ENCODE assay signal across 1 cellular context in the genomic region with DNA sequence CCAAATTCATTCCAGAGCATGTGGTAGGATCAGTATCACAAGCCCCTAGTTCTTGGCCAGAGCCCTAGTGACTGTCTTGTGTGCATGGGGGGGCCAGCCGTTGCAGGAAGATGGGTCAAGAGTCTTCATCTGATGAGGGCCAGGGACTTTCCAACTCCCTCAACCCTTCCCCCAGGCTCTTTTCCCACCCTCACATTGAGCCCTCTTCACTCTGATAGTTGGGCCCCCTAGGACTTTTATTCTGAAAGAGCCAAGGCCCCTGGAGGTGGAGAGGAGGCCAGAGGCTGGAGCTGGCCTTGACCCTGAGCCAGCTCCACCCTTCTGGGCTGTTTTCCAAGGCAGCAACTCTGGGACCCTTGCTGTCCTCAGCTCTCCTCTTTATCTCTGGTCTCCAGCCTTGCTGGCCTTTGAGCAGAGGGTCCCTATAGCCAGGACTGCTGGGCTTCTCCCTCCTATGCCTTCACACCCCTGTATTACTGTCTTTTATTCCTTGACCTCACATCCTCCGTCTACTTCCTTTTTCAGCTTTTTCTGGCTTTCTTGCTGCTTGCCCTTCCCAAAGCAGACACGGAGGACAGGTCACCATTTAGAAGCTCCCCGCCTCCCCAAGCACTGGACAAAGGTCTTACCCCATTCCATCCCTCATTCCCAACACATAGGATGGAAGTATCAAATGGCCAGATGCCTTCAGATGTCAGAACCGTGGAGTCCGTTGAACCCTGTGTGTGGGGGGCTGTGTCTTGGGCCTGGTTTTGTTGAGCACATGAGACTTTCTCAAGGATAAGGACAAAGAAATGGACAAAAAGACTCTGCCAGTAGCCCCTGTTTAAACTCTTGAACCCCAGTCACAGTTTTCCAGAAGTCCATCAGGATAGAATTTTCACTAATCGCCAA.
TF ChIP-seq lines count a peak whose summit lies in the region.

No MANE protein-coding gene starts in this region.

TF ChIP-seq in K562, 482 proteins besides CTCF, POLR2A, EP300 and RAD21 (continues in another document):
- TF ChIP-seq EP400 (IDR thresholded peaks at IDR 0.05) (peak; percentile 33; the same call in 1 of the 2 replicates), CREM (IDR thresholded peaks at IDR 0.05; ENCODE audit: low read depth) (0 out of 2 replicates have a peak, but pooled peaks have one; percentile 20), TAF7 (tag; IDR thresholded peaks at IDR 0.05) (no peak), EHMT2 (IDR thresholded peaks at IDR 0.05) (no peak), JUND (IDR thresholded peaks at IDR 0.05; ENCODE audit: borderline replicate concordance, low read depth, low read length) (peak; percentile 42; the same call in 1 of the 2 replicates), JUND (tag; IDR thresholded peaks at IDR 0.05; ENCODE audit: borderline replicate concordance, low read depth, low read length) (no peak; the same call in 2 of the 3 replicates), NELFE (IDR thresholded peaks at IDR 0.05; ENCODE audit: insufficient read depth, insufficient read length) (no peak), TOE1 (IDR thresholded peaks at IDR 0.05; ENCODE audit: borderline replicate concordance) (peak; percentile 54; the same call in 1 of the 2 replicates), TOE1 (CRISPR knock-in tag; IDR thresholded peaks at IDR 0.05; ENCODE audit: borderline replicate concordance, low read depth) (no peak), FOS (IDR thresholded peaks at IDR 0.05; ENCODE audit: extremely low read depth, insufficient read length) (no peak), MAZ (CRISPR knock-in tag; conservative IDR thresholded peaks at IDR 0.05 in 1 of 2, IDR thresholded peaks at IDR 0.05 in 1 of 2) (0 out of 4 replicates have a peak, but pooled peaks of 1 of the 2 experiments have one; percentile 30), HLTF (IDR thresholded peaks at IDR 0.05) (0 out of 2 replicates have a peak, but pooled peaks have one; percentile 11), PML (IDR thresholded peaks at IDR 0.05; ENCODE audit: low read length) (0 out of 2 replicates have a peak, but pooled peaks have one; percentile 44), FOXP1 (CRISPR knock-in tag; IDR thresholded peaks at IDR 0.05) (no peak), ZNF584 (CRISPR knock-in tag; IDR thresholded peaks at IDR 0.05; ENCODE audit: low read depth) (no peak), GABPB1 (CRISPR knock-in tag; IDR thresholded peaks at IDR 0.05) (no peak), SMARCC2 (IDR thresholded peaks at IDR 0.05; ENCODE audit: low read depth) (peak; percentile 62; the same call in 1 of the 2 replicates), LEF1 (IDR thresholded peaks at IDR 0.05) (no peak; the same call in 1 of the 2 replicates), TARDBP (IDR thresholded peaks at IDR 0.05) (no peak), TAF9B (IDR thresholded peaks at IDR 0.05; ENCODE audit: partially characterized antibody) (no peak), ZNF668 (CRISPR knock-in tag; IDR thresholded peaks at IDR 0.05) (no peak), CBFA2T2 (conservative IDR thresholded peaks at IDR 0.05) (peak; percentile 73), CCNT2 (IDR thresholded peaks at IDR 0.05; ENCODE audit: borderline replicate concordance, extremely low read depth, insufficient read length, low read depth, low read length) (peak; percentile 75), ZNF57 (CRISPR knock-in tag; IDR thresholded peaks at IDR 0.05) (no peak), SRSF3 (IDR thresholded peaks at IDR 0.05; ENCODE audit: insufficient read depth, low read length) (no peak), HMG20A (CRISPR knock-in tag; conservative IDR thresholded peaks at IDR 0.05) (no peak), POLR3A (IDR thresholded peaks at IDR 0.05; ENCODE audit: borderline replicate concordance, extremely low read depth, insufficient read depth, insufficient read length) (no peak), RBFOX2 (IDR thresholded peaks at IDR 0.05; ENCODE audit: low read depth, low read length) (no peak)
- TF ChIP-seq, protein P1, sequence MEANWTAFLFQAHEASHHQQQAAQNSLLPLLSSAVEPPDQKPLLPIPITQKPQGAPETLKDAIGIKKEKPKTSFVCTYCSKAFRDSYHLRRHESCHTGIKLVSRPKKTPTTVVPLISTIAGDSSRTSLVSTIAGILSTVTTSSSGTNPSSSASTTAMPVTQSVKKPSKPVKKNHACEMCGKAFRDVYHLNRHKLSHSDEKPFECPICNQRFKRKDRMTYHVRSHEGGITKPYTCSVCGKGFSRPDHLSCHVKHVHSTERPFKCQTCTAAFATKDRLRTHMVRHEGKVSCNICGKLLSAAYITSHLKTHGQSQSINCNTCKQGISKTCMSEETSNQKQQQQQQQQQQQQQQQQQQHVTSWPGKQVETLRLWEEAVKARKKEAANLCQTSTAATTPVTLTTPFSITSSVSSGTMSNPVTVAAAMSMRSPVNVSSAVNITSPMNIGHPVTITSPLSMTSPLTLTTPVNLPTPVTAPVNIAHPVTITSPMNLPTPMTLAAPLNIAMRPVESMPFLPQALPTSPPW (CRISPR knock-in tag; IDR thresholded peaks at IDR 0.05): peak; percentile 39; the same call in 1 of the 2 replicates
- TF ChIP-seq, protein P2, sequence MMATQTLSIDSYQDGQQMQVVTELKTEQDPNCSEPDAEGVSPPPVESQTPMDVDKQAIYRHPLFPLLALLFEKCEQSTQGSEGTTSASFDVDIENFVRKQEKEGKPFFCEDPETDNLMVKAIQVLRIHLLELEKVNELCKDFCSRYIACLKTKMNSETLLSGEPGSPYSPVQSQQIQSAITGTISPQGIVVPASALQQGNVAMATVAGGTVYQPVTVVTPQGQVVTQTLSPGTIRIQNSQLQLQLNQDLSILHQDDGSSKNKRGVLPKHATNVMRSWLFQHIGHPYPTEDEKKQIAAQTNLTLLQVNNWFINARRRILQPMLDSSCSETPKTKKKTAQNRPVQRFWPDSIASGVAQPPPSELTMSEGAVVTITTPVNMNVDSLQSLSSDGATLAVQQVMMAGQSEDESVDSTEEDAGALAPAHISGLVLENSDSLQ (IDR thresholded peaks at IDR 0.05): no peak
- TF ChIP-seq, protein P3, sequence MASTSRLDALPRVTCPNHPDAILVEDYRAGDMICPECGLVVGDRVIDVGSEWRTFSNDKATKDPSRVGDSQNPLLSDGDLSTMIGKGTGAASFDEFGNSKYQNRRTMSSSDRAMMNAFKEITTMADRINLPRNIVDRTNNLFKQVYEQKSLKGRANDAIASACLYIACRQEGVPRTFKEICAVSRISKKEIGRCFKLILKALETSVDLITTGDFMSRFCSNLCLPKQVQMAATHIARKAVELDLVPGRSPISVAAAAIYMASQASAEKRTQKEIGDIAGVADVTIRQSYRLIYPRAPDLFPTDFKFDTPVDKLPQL (IDR thresholded peaks at IDR 0.05; ENCODE audit: extremely low read depth, insufficient read length): no peak
- TF ChIP-seq, protein P4, sequence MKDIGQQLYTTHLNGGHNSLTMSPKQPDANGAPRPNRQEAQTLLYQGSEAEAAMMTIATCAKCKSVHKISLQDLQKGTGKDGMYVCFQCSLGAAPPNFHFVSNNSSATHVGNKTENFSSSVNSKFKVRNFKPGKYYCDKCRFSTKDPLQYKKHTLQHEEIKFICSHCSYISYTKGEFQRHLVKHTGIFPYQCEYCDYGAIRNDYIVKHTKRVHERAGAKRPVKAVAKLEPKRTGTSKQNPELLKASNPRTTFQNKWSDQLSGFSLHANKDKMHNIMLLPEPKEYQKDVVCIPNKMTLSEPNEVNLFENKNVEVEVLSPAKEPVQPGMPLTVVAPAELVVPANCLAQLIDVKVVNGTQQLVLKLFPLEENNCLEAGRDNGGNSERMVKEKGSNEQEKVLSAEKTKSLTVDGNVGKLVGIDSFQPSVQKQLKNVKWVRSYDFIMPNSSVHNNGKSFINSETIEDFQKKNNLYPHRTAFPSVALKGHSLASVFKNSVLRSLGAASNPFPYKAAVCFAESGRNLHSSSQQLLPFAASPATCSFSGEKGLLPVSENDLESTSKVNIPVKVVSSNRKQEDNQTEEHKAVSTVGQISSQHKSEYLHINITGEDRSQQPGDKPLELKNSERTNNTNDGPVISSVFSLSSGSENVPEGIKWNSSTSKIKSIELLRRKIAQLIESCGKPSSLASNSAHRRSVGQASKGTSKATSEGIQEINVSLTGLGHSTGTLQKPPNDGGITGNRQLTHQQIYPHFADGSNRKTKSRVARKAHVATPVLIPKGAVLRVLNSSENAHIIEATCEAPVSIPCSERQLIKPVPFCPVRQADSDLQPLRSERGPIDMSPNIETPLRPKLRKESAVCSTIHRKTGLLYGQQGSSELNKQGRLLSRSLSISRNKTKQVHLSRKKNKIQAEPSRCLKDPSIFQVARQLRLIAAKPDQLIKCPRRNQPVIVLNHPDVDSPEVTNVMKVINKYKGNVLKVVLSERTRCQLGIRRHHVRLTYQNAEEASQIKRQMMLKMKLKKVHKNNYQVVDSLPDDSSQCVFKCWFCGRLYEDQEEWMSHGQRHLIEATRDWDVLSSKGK (CRISPR knock-in tag; IDR thresholded peaks at IDR 0.05): no peak
- TF ChIP-seq, protein P5, sequence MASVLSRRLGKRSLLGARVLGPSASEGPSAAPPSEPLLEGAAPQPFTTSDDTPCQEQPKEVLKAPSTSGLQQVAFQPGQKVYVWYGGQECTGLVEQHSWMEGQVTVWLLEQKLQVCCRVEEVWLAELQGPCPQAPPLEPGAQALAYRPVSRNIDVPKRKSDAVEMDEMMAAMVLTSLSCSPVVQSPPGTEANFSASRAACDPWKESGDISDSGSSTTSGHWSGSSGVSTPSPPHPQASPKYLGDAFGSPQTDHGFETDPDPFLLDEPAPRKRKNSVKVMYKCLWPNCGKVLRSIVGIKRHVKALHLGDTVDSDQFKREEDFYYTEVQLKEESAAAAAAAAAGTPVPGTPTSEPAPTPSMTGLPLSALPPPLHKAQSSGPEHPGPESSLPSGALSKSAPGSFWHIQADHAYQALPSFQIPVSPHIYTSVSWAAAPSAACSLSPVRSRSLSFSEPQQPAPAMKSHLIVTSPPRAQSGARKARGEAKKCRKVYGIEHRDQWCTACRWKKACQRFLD (CRISPR knock-in tag; IDR thresholded peaks at IDR 0.05): peak; percentile 46; the same call in 1 of the 2 replicates
- TF ChIP-seq, protein P6, sequence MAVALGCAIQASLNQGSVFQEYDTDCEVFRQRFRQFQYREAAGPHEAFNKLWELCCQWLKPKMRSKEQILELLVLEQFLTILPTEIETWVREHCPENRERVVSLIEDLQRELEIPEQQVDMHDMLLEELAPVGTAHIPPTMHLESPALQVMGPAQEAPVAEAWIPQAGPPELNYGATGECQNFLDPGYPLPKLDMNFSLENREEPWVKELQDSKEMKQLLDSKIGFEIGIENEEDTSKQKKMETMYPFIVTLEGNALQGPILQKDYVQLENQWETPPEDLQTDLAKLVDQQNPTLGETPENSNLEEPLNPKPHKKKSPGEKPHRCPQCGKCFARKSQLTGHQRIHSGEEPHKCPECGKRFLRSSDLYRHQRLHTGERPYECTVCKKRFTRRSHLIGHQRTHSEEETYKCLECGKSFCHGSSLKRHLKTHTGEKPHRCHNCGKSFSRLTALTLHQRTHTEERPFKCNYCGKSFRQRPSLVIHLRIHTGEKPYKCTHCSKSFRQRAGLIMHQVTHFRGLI (CRISPR knock-in tag; IDR thresholded peaks at IDR 0.05): no peak
- TF ChIP-seq, protein P7, sequence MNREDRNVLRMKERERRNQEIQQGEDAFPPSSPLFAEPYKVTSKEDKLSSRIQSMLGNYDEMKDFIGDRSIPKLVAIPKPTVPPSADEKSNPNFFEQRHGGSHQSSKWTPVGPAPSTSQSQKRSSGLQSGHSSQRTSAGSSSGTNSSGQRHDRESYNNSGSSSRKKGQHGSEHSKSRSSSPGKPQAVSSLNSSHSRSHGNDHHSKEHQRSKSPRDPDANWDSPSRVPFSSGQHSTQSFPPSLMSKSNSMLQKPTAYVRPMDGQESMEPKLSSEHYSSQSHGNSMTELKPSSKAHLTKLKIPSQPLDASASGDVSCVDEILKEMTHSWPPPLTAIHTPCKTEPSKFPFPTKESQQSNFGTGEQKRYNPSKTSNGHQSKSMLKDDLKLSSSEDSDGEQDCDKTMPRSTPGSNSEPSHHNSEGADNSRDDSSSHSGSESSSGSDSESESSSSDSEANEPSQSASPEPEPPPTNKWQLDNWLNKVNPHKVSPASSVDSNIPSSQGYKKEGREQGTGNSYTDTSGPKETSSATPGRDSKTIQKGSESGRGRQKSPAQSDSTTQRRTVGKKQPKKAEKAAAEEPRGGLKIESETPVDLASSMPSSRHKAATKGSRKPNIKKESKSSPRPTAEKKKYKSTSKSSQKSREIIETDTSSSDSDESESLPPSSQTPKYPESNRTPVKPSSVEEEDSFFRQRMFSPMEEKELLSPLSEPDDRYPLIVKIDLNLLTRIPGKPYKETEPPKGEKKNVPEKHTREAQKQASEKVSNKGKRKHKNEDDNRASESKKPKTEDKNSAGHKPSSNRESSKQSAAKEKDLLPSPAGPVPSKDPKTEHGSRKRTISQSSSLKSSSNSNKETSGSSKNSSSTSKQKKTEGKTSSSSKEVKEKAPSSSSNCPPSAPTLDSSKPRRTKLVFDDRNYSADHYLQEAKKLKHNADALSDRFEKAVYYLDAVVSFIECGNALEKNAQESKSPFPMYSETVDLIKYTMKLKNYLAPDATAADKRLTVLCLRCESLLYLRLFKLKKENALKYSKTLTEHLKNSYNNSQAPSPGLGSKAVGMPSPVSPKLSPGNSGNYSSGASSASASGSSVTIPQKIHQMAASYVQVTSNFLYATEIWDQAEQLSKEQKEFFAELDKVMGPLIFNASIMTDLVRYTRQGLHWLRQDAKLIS (CRISPR knock-in tag; IDR thresholded peaks at IDR 0.05): no peak
- TF ChIP-seq, protein P8, sequence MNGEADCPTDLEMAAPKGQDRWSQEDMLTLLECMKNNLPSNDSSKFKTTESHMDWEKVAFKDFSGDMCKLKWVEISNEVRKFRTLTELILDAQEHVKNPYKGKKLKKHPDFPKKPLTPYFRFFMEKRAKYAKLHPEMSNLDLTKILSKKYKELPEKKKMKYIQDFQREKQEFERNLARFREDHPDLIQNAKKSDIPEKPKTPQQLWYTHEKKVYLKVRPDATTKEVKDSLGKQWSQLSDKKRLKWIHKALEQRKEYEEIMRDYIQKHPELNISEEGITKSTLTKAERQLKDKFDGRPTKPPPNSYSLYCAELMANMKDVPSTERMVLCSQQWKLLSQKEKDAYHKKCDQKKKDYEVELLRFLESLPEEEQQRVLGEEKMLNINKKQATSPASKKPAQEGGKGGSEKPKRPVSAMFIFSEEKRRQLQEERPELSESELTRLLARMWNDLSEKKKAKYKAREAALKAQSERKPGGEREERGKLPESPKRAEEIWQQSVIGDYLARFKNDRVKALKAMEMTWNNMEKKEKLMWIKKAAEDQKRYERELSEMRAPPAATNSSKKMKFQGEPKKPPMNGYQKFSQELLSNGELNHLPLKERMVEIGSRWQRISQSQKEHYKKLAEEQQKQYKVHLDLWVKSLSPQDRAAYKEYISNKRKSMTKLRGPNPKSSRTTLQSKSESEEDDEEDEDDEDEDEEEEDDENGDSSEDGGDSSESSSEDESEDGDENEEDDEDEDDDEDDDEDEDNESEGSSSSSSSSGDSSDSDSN (IDR thresholded peaks at IDR 0.05; ENCODE audit: borderline replicate concordance in 1 of 2, low read depth in 2 of 2, low read length in 2 of 2): peak in 1 of 2 experiments; percentile 61; a peak in 1 of 4 replicates
- TF ChIP-seq, protein P9, sequence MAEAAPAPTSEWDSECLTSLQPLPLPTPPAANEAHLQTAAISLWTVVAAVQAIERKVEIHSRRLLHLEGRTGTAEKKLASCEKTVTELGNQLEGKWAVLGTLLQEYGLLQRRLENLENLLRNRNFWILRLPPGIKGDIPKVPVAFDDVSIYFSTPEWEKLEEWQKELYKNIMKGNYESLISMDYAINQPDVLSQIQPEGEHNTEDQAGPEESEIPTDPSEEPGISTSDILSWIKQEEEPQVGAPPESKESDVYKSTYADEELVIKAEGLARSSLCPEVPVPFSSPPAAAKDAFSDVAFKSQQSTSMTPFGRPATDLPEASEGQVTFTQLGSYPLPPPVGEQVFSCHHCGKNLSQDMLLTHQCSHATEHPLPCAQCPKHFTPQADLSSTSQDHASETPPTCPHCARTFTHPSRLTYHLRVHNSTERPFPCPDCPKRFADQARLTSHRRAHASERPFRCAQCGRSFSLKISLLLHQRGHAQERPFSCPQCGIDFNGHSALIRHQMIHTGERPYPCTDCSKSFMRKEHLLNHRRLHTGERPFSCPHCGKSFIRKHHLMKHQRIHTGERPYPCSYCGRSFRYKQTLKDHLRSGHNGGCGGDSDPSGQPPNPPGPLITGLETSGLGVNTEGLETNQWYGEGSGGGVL (CRISPR knock-in tag; IDR thresholded peaks at IDR 0.05): no peak
